In genomic region chr14:96581902-96582640, GRCh38 we compare ENCODE assay signal across 19 cellular contexts.
A peak's percentile ranks its signal among the peaks of the same experiment; 100 is the strongest.
DNase-seq lines count a peak whose midpoint lies in the region; ATAC-seq, FAIRE-seq and TF ChIP-seq lines count a peak whose summit lies in the region.
"Had no signal": no experiment of that assay in that cellular context is flagged by ENCODE, and none has a peak within 500 bp of the region (broad histone marks: within the 10 kb centered on the region; RNA-seq: fewer than 3 reads in every experiment).

No MANE protein-coding gene starts in this region.

- H4K8ac ChIP-seq in mesendoderm (ENCODE audit: low read depth, low read length), result no peak overlapping the region

- H3K4me2 ChIP-seq in mesendoderm (ENCODE audit: low read length), result no peak overlapping the region

- H2AK5ac ChIP-seq in mesendoderm (ENCODE audit: low read length), result no peak overlapping the region

- no peaks in the 10 kb centered on the region for H3K4me1 ChIP-seq in mesendoderm (ENCODE audit: control insufficient read depth, low read depth, low read length)

- no peak overlapping the region for H3K27ac ChIP-seq in mesendoderm (ENCODE audit: low read depth, low read length)
- H3K27ac ChIP-seq: cardiac muscle cell, SK-N-MC, upper lobe of left lung had no signal

- DNase-seq in NCI-H748 (lab: John Stamatoyannopoulos, UW; ENCODE audit: unreplicated experiment) (peak; percentile 17), NCI-H748 treated with DMSO at 0.1 percent for 48 hours (lab: John Stamatoyannopoulos, UW) (no peak), GM20000 (ENCODE audit: low spot score) (peak; percentile 1), WTC11 (ENCODE audit: low spot score) (peak; percentile 50), mesendoderm (peak; percentile 30), hypothalamus (lab: John Stamatoyannopoulos, UW) (no peak), urothelium cell line (ENCODE audit: low spot score) (no peak), NOMO-1 treated with DMSO at 0.1 percent for 48 hours (lab: John Stamatoyannopoulos, UW; ENCODE audit: unreplicated experiment) (no peak)
- DNase-seq: activated CD4-positive, alpha-beta T cell treated with anti-CD3 and anti-CD28 coated beads, Interleukin-2, amount 50 U/mL, for 48 hours; DMS79; effector CD8-positive, alpha-beta T cell; MM.1S; NCI-H1694 treated with DMSO at 0.1 percent for 48 hours; right cardiac atrium; stimulated activated naive CD8-positive, alpha-beta T cell treated with anti-CD3 and anti-CD28 coated beads, Interleukin-15, amount 100 ng/mL, for 72 hours; upper lobe of left lung had no signal

- WGBS in mesendoderm (ENCODE audit: extremely low coverage, insufficient coverage, low lambda C conversion rate), result no CpG with 5 or more reads among the region's 13 CpGs

- H2BK5ac ChIP-seq in mesendoderm (ENCODE audit: low read length), result no peak overlapping the region

- H3K4ac ChIP-seq in mesendoderm (ENCODE audit: low read depth, low read length), result no peak overlapping the region

- no peaks in the 10 kb centered on the region for H3K36me3 ChIP-seq in mesendoderm (ENCODE audit: control insufficient read depth, insufficient read depth, low read length)
- H3K36me3 ChIP-seq: cardiac muscle cell, upper lobe of left lung had no signal

- FAIRE-seq in urothelium cell line (lab: Jason Lieb, UNC), result no peak

- no peak overlapping the region for H3K4me3 ChIP-seq in mesendoderm (ENCODE audit: low read length)
- H3K4me3 ChIP-seq: cardiac muscle cell, SK-N-MC, upper lobe of left lung had no signal

- H3K27me3 Mint-ChIP-seq in WTC11 (ENCODE audit: low read depth), result no peaks in the 10 kb centered on the region

- H3K79me2 ChIP-seq in mesendoderm (ENCODE audit: control insufficient read depth, insufficient read depth, low read length), result no peaks in the 10 kb centered on the region

- H3K79me1 ChIP-seq in mesendoderm (ENCODE audit: low read length), result no peaks in the 10 kb centered on the region

- no peaks in the 10 kb centered on the region for H3K36me3 Mint-ChIP-seq in WTC11
- H3K36me3 Mint-ChIP-seq: CD14-positive monocyte had no signal

- no peak overlapping the region for H2BK120ac ChIP-seq in mesendoderm (ENCODE audit: low read depth, low read length)

- POLR2A ChIA-PET in WTC11 (lab: Charles Lee), result no interaction called here

- H3K9me3 Mint-ChIP-seq in WTC11, result no peaks in the 10 kb centered on the region
- H3K9me3 Mint-ChIP-seq: CD14-positive monocyte; stimulated activated naive CD8-positive, alpha-beta T cell treated with anti-CD3 and anti-CD28 coated beads, Interleukin-15, amount 100 ng/mL, for 72 hours had no signal

- H3K56ac ChIP-seq in mesendoderm (ENCODE audit: low read length), result no peak overlapping the region

- peaks cover 40% of the 10 kb centered on the region for H3K4me1 Mint-ChIP-seq in WTC11

- H3K23ac ChIP-seq in mesendoderm (ENCODE audit: low read length), result no peak overlapping the region

- ATAC-seq in WTC11, result peak; percentile 42
- ATAC-seq: right cardiac atrium; stimulated activated naive CD8-positive, alpha-beta T cell treated with anti-CD3 and anti-CD28 coated beads, Interleukin-15, amount 100 ng/mL, for 72 hours had no signal

- no peak overlapping the region for H3K18ac ChIP-seq in mesendoderm (ENCODE audit: low read length)

- no peak overlapping the region for H3K27ac Mint-ChIP-seq in WTC11

- H4K5ac ChIP-seq in mesendoderm (ENCODE audit: low read length), result no peak overlapping the region

- no peak overlapping the region for H3K4me3 Mint-ChIP-seq in WTC11
- H3K4me3 Mint-ChIP-seq: CD14-positive monocyte; stimulated activated naive CD8-positive, alpha-beta T cell treated with anti-CD3 and anti-CD28 coated beads, Interleukin-15, amount 100 ng/mL, for 72 hours had no signal

- H2BK15ac ChIP-seq in mesendoderm (replicated peaks; ENCODE audit: low read depth), result no peak overlapping the region

- no peak overlapping the region for H3K9ac ChIP-seq in mesendoderm (ENCODE audit: low read length)

- no peaks in the 10 kb centered on the region for H3K27me3 ChIP-seq in mesendoderm (ENCODE audit: insufficient read depth, low read length, poor library complexity)
- H3K27me3 ChIP-seq: cardiac muscle cell had no signal

- CTCF ChIA-PET in WTC11 (lab: Charles Lee), result interaction anchor here (0.8 to 6.5 kb wide), 3 partner anchors 92 to 270 kb away, joined by 3 to 57 read pairs (median 22); no protein-coding TSS in a partner anchor

- no peak for TF ChIP-seq CTCF in GM20000 (IDR thresholded peaks at IDR 0.05; ENCODE audit: extremely low read depth, missing control alignments)
- no peak for TF ChIP-seq CTCF in WTC11 (IDR thresholded peaks at IDR 0.05)

TF ChIP-seq in WTC11, 78 proteins besides CTCF, POLR2A, EP300 and RAD21:
- 0 out of 2 replicates have a peak, but pooled peaks have one; percentile 13 for TF ChIP-seq CREM (CRISPR knock-in tag; IDR thresholded peaks at IDR 0.05)
- no peak for TF ChIP-seq ELF4 (CRISPR knock-in tag; IDR thresholded peaks at IDR 0.05; ENCODE audit: low read depth)
TF ChIP-seq in WTC11: peak in this region for 1.

Comparison
In these comparisons a context has a peak if more than half of its experiments do, and no peak if none do; other contexts are left out.
1. DNase-seq: peak in NCI-H748 (single experiment), GM20000 (single experiment), WTC11 (single experiment) and mesendoderm (single experiment); none in NCI-H748 treated with DMSO at 0.1 percent for 48 hours (single experiment), hypothalamus (0 of 51), urothelium cell line (single experiment) and NOMO-1 treated with DMSO at 0.1 percent for 48 hours (single experiment).